8 cellular contexts compared by ENCODE assay signal in the genomic region with DNA sequence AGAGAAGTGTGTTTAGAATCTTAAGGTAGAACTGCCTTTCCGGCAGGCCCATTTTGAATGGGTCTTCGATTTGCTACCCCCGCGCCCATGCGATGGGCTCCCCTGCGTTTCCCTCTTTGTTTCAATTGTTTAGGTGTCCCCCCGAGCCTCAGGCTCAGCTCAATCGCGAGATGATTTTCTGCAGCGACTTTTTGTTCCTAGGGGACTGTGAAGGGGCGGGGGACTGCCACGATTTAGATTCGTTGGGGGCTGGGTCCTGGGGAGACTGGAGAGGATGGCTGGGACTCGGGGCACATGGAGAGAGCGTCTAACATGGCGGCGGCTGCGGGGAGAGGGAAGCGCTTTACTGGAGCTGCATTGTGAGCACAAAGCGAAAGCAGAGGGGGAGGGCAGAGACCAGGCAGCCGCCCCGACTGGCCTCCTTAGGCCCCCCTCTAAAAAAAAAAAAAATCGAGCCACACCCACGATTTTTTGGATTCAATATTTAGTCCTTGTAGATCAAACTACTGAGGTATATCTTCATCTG. TPM values are rescaled to one million over a fixed set of nuclear protein-coding genes. Genes with fewer than 3 reads are reported as not detected.
A peak's percentile ranks its signal among the peaks of the same experiment; 100 is the strongest.
DNase-seq lines count a peak whose midpoint lies in the region; ATAC-seq, FAIRE-seq and TF ChIP-seq lines count a peak whose summit lies in the region.

No MANE protein-coding gene starts in this region.

- dilution Hi-C loops in keratinocyte (cut with MboI; ENCODE audit: extremely low pct_ligation_motif_present, low sequenced_read_pairs) = no loop called here

- no peak for FAIRE-seq in keratinocyte (lab: Jason Lieb, UNC)

- peak overlapping the region; percentile 80 for H3K4me2 ChIP-seq in keratinocyte (ENCODE audit: control insufficient read depth, extremely low read depth, insufficient read depth, low read depth, low read length)

- H2AFZ ChIP-seq in keratinocyte (ENCODE audit: control insufficient read depth, low read length) = peak overlapping the region; percentile 36

- ATAC-seq in HG02678 (IDR thresholded peaks at IDR 0.05; ENCODE audit: unreplicated experiment) = peak; percentile 46

- DNase-seq in NCI-H2107 (lab: John Stamatoyannopoulos, UW) (peak; percentile 41), caudate nucleus (lab: John Stamatoyannopoulos, UW) (peak in 47 of 61 donors; percentile 4 to 70 (median 32)), keratinocyte (ENCODE audit: low read depth, low spot score) (no peak), cortex of kidney (lab: John Stamatoyannopoulos, UW) (no peak)
- peak; percentile 38 to 61 (median 48) for DNase-seq in activated CD4-positive, CD25-positive, alpha-beta regulatory T cell (lab: John Stamatoyannopoulos, UW)
- peak; percentile 87 for DNase-seq in stimulated activated CD4-positive, alpha-beta T cell treated with anti-CD3 and anti-CD28 coated beads, Interleukin-15, amount 100 ng/mL, for 24 hours

- peaks cover 26% of the 10 kb centered on the region for H3K4me1 ChIP-seq in keratinocyte (ENCODE audit: control insufficient read depth, extremely low read depth, insufficient read depth, low read length)

- H3K9me3 ChIP-seq in keratinocyte (ENCODE audit: control insufficient read depth, low read depth, low read length) = no peaks in the 10 kb centered on the region

- peaks cover 61% of the 10 kb centered on the region for H3K79me2 ChIP-seq in keratinocyte (ENCODE audit: control insufficient read depth, insufficient read depth, low read length)

- peak; percentile 50 for TF ChIP-seq POLR2A in GM10847 (IDR thresholded peaks at IDR 0.05; ENCODE audit: extremely low read depth, insufficient read length)

- H3K36me3 ChIP-seq in keratinocyte (ENCODE audit: control insufficient read depth in 2 of 2, extremely low read depth in 1 of 2, insufficient read depth in 2 of 2, low read length in 2 of 2) = peaks cover 0 to 2% of the 10 kb centered on the region in 2 experiments

- peaks cover 6% of the 10 kb centered on the region for H4K20me1 ChIP-seq in keratinocyte (ENCODE audit: control insufficient read depth, extremely low read depth, insufficient read depth, low read length)

- H3K27me3 ChIP-seq in keratinocyte (ENCODE audit: control insufficient read depth, extremely low read depth, insufficient read depth, low read length) = no peaks in the 10 kb centered on the region

- TF ChIP-seq CTCF in keratinocyte (optimal IDR thresholded peaks at IDR 0.05 in 1 of 3, IDR thresholded peaks at IDR 0.05 in 1 of 3, conservative IDR thresholded peaks at IDR 0.05 in 1 of 3; ENCODE audit: extremely low read depth in 1 of 3, insufficient read depth in 2 of 3, low read length in 3 of 3) = no peak

- peak overlapping the region; percentile 90 for H3K27ac ChIP-seq in caudate nucleus (ENCODE audit: low read depth, low read length)
- H3K27ac ChIP-seq in keratinocyte (ENCODE audit: control insufficient read depth, insufficient read depth, low read length) = peak overlapping the region; percentile 97

- H3K9ac ChIP-seq in keratinocyte (ENCODE audit: control insufficient read depth, extremely low read depth, insufficient read depth, low read length) = peak overlapping the region; percentile 98

- H3K4me3 ChIP-seq in keratinocyte (ENCODE audit: control insufficient read depth in 2 of 3, extremely low read depth in 1 of 3, insufficient read depth in 2 of 3, low read depth in 1 of 3, low read length in 3 of 3) = peak overlapping the region; percentile 89 to 97 (median 95)

- no peaks in the 10 kb centered on the region for H3K9me1 ChIP-seq in keratinocyte (ENCODE audit: control insufficient read depth, extremely low read depth, insufficient read depth, low read length)

RNA-seq across cellular contexts. Expression of a gene that starts 1.7 kb away (rescaled TPM):
- 169 to 207 TPM (median 205 TPM) in 3 replicates for polyA plus RNA-seq in keratinocyte
- polyA plus RNA-seq in keratinocyte (2011; ENCODE audit: low read depth) = 163 TPM
- polyA plus RNA-seq in keratinocyte (2011; cell fraction: cytosol; rRNA removed) = 133 and 239 TPM in 2 replicates
- 142 and 155 TPM in 2 replicates for polyA plus RNA-seq in keratinocyte (2011; cell fraction: nucleus; rRNA removed)
- polyA plus RNA-seq in keratinocyte (2012; ENCODE audit: low replicate concordance) = 72.3 and 145 TPM in 2 replicates
- polyA minus RNA-seq in keratinocyte = 307 to 454 TPM (median 367 TPM) in 3 replicates
- 168 TPM for polyA minus RNA-seq in keratinocyte (2011; cell fraction: cytosol; rRNA and poly(A)+ RNA removed)
- polyA minus RNA-seq in keratinocyte (2011; cell fraction: nucleus; rRNA and poly(A)+ RNA removed) = 127 and 176 TPM in 2 replicates

RNA-seq across cellular contexts. Expression of a gene that starts 52.2 kb away (rescaled TPM):
- polyA plus RNA-seq in keratinocyte = 36.1 to 44.0 TPM (median 42.1 TPM) in 3 replicates
- 199 TPM for polyA plus RNA-seq in keratinocyte (2011; ENCODE audit: low read depth)
- 23.8 and 24.8 TPM in 2 replicates for polyA plus RNA-seq in keratinocyte (2011; cell fraction: cytosol; rRNA removed)
- 65.1 and 72.8 TPM in 2 replicates for polyA plus RNA-seq in keratinocyte (2011; cell fraction: nucleus; rRNA removed)
- polyA plus RNA-seq in keratinocyte (2012; ENCODE audit: low replicate concordance) = 24.5 and 39.6 TPM in 2 replicates
- polyA minus RNA-seq in keratinocyte = 66.2 to 70.0 TPM (median 68.5 TPM) in 3 replicates
- polyA minus RNA-seq in keratinocyte (2011; cell fraction: cytosol; rRNA and poly(A)+ RNA removed) = 34.9 TPM
- 47.1 and 73.1 TPM in 2 replicates for polyA minus RNA-seq in keratinocyte (2011; cell fraction: nucleus; rRNA and poly(A)+ RNA removed)

Comparison
In these comparisons a context has a peak if more than half of its experiments do, and no peak if none do; other contexts are left out.
1. DNase-seq: peak in NCI-H2107 (single experiment), activated CD4-positive, CD25-positive, alpha-beta regulatory T cell (4 of 4), caudate nucleus (47 of 61) and stimulated activated CD4-positive, alpha-beta T cell treated with anti-CD3 and anti-CD28 coated beads, Interleukin-15, amount 100 ng/mL, for 24 hours (single experiment); none in keratinocyte (single experiment) and cortex of kidney (single experiment).